In genomic region chr5:66850354-66851075, GRCh38 we compare ENCODE assay signal across 14 cellular contexts.
DNase-seq lines count a peak whose midpoint lies in the region; ATAC-seq, FAIRE-seq and TF ChIP-seq lines count a peak whose summit lies in the region.
"Had no signal": no experiment of that assay in that cellular context is flagged by ENCODE, and none has a peak within 500 bp of the region (broad histone marks: within the 10 kb centered on the region; RNA-seq: fewer than 3 reads in every experiment).

No MANE protein-coding gene starts in this region.

- CTCF ChIA-PET in A549 (lab: Yijun Ruan, JAX) = interaction anchor here (1.1 to 2.4 kb wide), 5 partner anchors 13 to 359 kb away, joined by 3 to 6 read pairs (median 6); no protein-coding TSS in a partner anchor

- 81% methylated on average over 5 of the region's 5 CpGs for WGBS in A549 (ENCODE audit: missing lambda C conversion rate)

- POLR2A ChIA-PET in A549 (lab: Yijun Ruan, JAX) = no interaction called here

- peak overlapping the region; percentile 73 for H3K27ac Mint-ChIP-seq in activated naive CD8-positive, alpha-beta T cell treated with anti-CD3 and anti-CD28 coated beads for 36 hours
- H3K27ac Mint-ChIP-seq: activated CD8-positive, alpha-beta T cell treated with anti-CD3 and anti-CD28 coated beads for 36 hours; activated naive CD8-positive, alpha-beta T cell treated with anti-CD3 and anti-CD28 coated beads, Interleukin-2, amount 10 ng/mL, durations not matched to agents 7 days and 5 days; B cell; nephron had no signal

- no peaks in the 10 kb centered on the region for H3K36me3 Mint-ChIP-seq in activated naive CD8-positive, alpha-beta T cell treated with anti-CD3 and anti-CD28 coated beads for 36 hours

- no peak for TF ChIP-seq RAD21 in A549 (conservative IDR thresholded peaks at IDR 0.05 in 1 of 2, IDR thresholded peaks at IDR 0.05 in 1 of 2)

- H3K4me2 ChIP-seq in A549 = peak overlapping the region; percentile 37
- peak overlapping the region; percentile 69 for H3K4me2 ChIP-seq in keratinocyte (ENCODE audit: control insufficient read depth, extremely low read depth, insufficient read depth, low read depth, low read length)

- no peaks in the 10 kb centered on the region for H3K9me1 ChIP-seq in keratinocyte (ENCODE audit: control insufficient read depth, extremely low read depth, insufficient read depth, low read length)

- no peaks in the 10 kb centered on the region for H3K9me3 Mint-ChIP-seq in activated naive CD8-positive, alpha-beta T cell treated with anti-CD3 and anti-CD28 coated beads for 36 hours
- H3K9me3 Mint-ChIP-seq: activated CD8-positive, alpha-beta T cell treated with anti-CD3 and anti-CD28 coated beads for 36 hours; nephron had no signal

- no peak for TF ChIP-seq POLR2A in A549 (IDR thresholded peaks at IDR 0.05; ENCODE audit: low read length)
- TF ChIP-seq POLR2A in GM18505 (IDR thresholded peaks at IDR 0.05; ENCODE audit: borderline replicate concordance, extremely low read depth, insufficient read depth, insufficient read length) = no peak

- peak overlapping the region; percentile 70 for H3K9ac ChIP-seq in keratinocyte (ENCODE audit: control insufficient read depth, extremely low read depth, insufficient read depth, low read length)

- H3K4me3 Mint-ChIP-seq in activated naive CD8-positive, alpha-beta T cell treated with anti-CD3 and anti-CD28 coated beads for 36 hours = no peak overlapping the region
- H3K4me3 Mint-ChIP-seq: activated CD8-positive, alpha-beta T cell treated with anti-CD3 and anti-CD28 coated beads for 36 hours; activated naive CD8-positive, alpha-beta T cell treated with anti-CD3 and anti-CD28 coated beads, Interleukin-2, amount 10 ng/mL, durations not matched to agents 7 days and 5 days; B cell; nephron had no signal

- DNase-seq in A549 (ENCODE audit: low read depth in 1 of 2, low spot score in 1 of 2) (no peak), Kasumi-1 (lab: John Stamatoyannopoulos, UW) (peak; percentile 27 to 43), keratinocyte (ENCODE audit: low read depth, low spot score) (peak; percentile 52), GM19239 (ENCODE audit: insufficient read length, low spot score) (no peak), NCI-H446 (lab: John Stamatoyannopoulos, UW) (no peak), GM19238 (ENCODE audit: insufficient read length, low spot score) (no peak)
- DNase-seq in activated naive CD8-positive, alpha-beta T cell treated with anti-CD3 and anti-CD28 coated beads for 36 hours = no peak
- DNase-seq: activated CD8-positive, alpha-beta T cell treated with anti-CD3 and anti-CD28 coated beads for 36 hours; activated naive CD8-positive, alpha-beta T cell treated with anti-CD3 and anti-CD28 coated beads, Interleukin-2, amount 10 ng/mL, durations not matched to agents 7 days and 5 days; NCI-H1417; NCI-H748 treated with DMSO at 0.1 percent for 48 hours had no signal

- no peak overlapping the region for H3K4me3 ChIP-seq in A549
- peak overlapping the region; percentile 6 to 54 (median 37) for H3K4me3 ChIP-seq in keratinocyte (ENCODE audit: control insufficient read depth in 2 of 3, extremely low read depth in 1 of 3, insufficient read depth in 2 of 3, low read depth in 1 of 3, low read length in 3 of 3)

- TF ChIP-seq CTCF in A549 (IDR thresholded peaks at IDR 0.05) = no peak
- no peak for TF ChIP-seq CTCF in keratinocyte (optimal IDR thresholded peaks at IDR 0.05 in 1 of 3, IDR thresholded peaks at IDR 0.05 in 1 of 3, conservative IDR thresholded peaks at IDR 0.05 in 1 of 3; ENCODE audit: extremely low read depth in 1 of 3, insufficient read depth in 2 of 3, low read length in 3 of 3)

- no peaks in the 10 kb centered on the region for H4K20me1 ChIP-seq in keratinocyte (ENCODE audit: control insufficient read depth, extremely low read depth, insufficient read depth, low read length)

- peaks cover 13% of the 10 kb centered on the region for H3K4me1 Mint-ChIP-seq in activated naive CD8-positive, alpha-beta T cell treated with anti-CD3 and anti-CD28 coated beads for 36 hours
- H3K4me1 Mint-ChIP-seq: B cell had no signal

- FAIRE-seq in A549 (lab: Jason Lieb, UNC) (no peak), keratinocyte (lab: Jason Lieb, UNC) (no peak), GM19239 (lab: Jason Lieb, UNC) (no peak)

- H3K36me3 ChIP-seq in keratinocyte (ENCODE audit: control insufficient read depth in 2 of 2, extremely low read depth in 1 of 2, insufficient read depth in 2 of 2, low read length in 2 of 2) = no peaks in the 10 kb centered on the region

- no peaks in the 10 kb centered on the region for H3K27me3 ChIP-seq in keratinocyte (ENCODE audit: control insufficient read depth, extremely low read depth, insufficient read depth, low read length)

- H3K4me1 ChIP-seq in A549 (peaks cover 24% of the 10 kb centered on the region), keratinocyte (ENCODE audit: control insufficient read depth, extremely low read depth, insufficient read depth, low read length) (peaks cover 40% of the 10 kb centered on the region)

- ATAC-seq in A549 (no peak), GM18505 (IDR thresholded peaks at IDR 0.05; ENCODE audit: unreplicated experiment) (no peak)
- ATAC-seq: activated CD8-positive, alpha-beta T cell treated with anti-CD3 and anti-CD28 coated beads for 36 hours had no signal

- peaks cover 47% of the 10 kb centered on the region for H3K27me3 Mint-ChIP-seq in activated naive CD8-positive, alpha-beta T cell treated with anti-CD3 and anti-CD28 coated beads for 36 hours

- peak overlapping the region; percentile 64 to 84 for H3K27ac ChIP-seq in A549
- peak overlapping the region; percentile 93 for H3K27ac ChIP-seq in keratinocyte (ENCODE audit: control insufficient read depth, insufficient read depth, low read length)

- dilution Hi-C loops in keratinocyte (cut with MboI; ENCODE audit: extremely low pct_ligation_motif_present, low sequenced_read_pairs) = no loop called here

- TF ChIP-seq EP300 in A549 (IDR thresholded peaks at IDR 0.05) = no peak

- H3K9me3 ChIP-seq in A549 (no peaks in the 10 kb centered on the region), keratinocyte (ENCODE audit: control insufficient read depth, low read depth, low read length) (no peaks in the 10 kb centered on the region)

- no peak overlapping the region for H2AFZ ChIP-seq in keratinocyte (ENCODE audit: control insufficient read depth, low read length)

- H3K79me2 ChIP-seq in keratinocyte (ENCODE audit: control insufficient read depth, insufficient read depth, low read length) = no peaks in the 10 kb centered on the region

TF ChIP-seq in A549, 52 proteins besides CTCF, POLR2A, EP300 and RAD21:
- TF ChIP-seq, protein P1, sequence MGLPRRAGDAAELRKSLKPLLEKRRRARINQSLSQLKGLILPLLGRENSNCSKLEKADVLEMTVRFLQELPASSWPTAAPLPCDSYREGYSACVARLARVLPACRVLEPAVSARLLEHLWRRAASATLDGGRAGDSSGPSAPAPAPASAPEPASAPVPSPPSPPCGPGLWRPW (IDR thresholded peaks at IDR 0.05) = 0 out of 2 replicates have a peak, but pooled peaks have one; percentile 15
- TF ChIP-seq ZNF302 (CRISPR knock-in tag; IDR thresholded peaks at IDR 0.05) (no peak), CEBPB (IDR thresholded peaks at IDR 0.05) (peak in 1 of 2 experiments; percentile 50; a peak in 1 of 4 replicates), CBX8 (IDR thresholded peaks at IDR 0.05) (no peak), ELK1 (IDR thresholded peaks at IDR 0.05; ENCODE audit: low read depth, low read length) (no peak), KDM1A (IDR thresholded peaks at IDR 0.05; ENCODE audit: low read depth) (no peak)

Comparison
In these comparisons a context has a peak if more than half of its experiments do, and no peak if none do; other contexts are left out.
1. DNase-seq: peak in Kasumi-1 (2 of 2) and keratinocyte (single experiment); none in A549 (0 of 2), activated naive CD8-positive, alpha-beta T cell treated with anti-CD3 and anti-CD28 coated beads for 36 hours (single experiment), GM19239 (single experiment), NCI-H446 (0 of 2) and GM19238 (single experiment).